Comparison of ENCODE assay signal across 16 cellular contexts in genomic region chr9:16063241-16063591, GRCh38.
DNase-seq lines count a peak whose midpoint lies in the region; ATAC-seq, FAIRE-seq and TF ChIP-seq lines count a peak whose summit lies in the region.
"Had no signal": no experiment of that assay in that cellular context is flagged by ENCODE, and none has a peak within 500 bp of the region (broad histone marks: within the 10 kb centered on the region; RNA-seq: fewer than 3 reads in every experiment).

No MANE protein-coding gene starts in this region.

- H3K9me2 ChIP-seq in OCI-LY7 (ENCODE audit: insufficient read depth, low read length) = no peaks in the 10 kb centered on the region

- no peak overlapping the region for H2AK9ac ChIP-seq in IMR-90 (replicated peaks; ENCODE audit: low read depth, low read length, poor library complexity)

- 0 out of 5 replicates have a peak, but pooled peaks of 1 of the 2 experiments have one; percentile 1 for TF ChIP-seq EP300 in A549 (IDR thresholded peaks at IDR 0.05)

- H3K4me3 Mint-ChIP-seq in activated naive CD8-positive, alpha-beta T cell = no peak overlapping the region
- H3K4me3 Mint-ChIP-seq: GM23338 had no signal

- H2BK120ac ChIP-seq in IMR-90 (ENCODE audit: low read depth, low read length) (peak overlapping the region; percentile 98), mesenchymal stem cell (ENCODE audit: low read depth, low read length) (no peak overlapping the region)

- H3K4me3 ChIP-seq in A549 (peak overlapping the region; percentile 28; the same call in 1 of the 3 replicates), IMR-90 (ENCODE audit: insufficient read depth, low read depth, low read length) (no peak overlapping the region), mesenchymal stem cell (ENCODE audit: insufficient read depth in 1 of 2, low read depth in 1 of 2, low read length in 2 of 2) (no peak overlapping the region), OCI-LY7 (ENCODE audit: low read depth, low read length, poor library complexity, severe bottlenecking) (no peak overlapping the region)
- H3K4me3 ChIP-seq: GM23338, K562 had no signal

- H3K9ac ChIP-seq in IMR-90 (ENCODE audit: low read depth, low read length) (no peak overlapping the region), mesenchymal stem cell (ENCODE audit: low read length) (no peak overlapping the region)

- ATAC-seq in A549 (peak; percentile 53 to 71; a peak in 4 of 6 replicates), IMR-90 (ENCODE audit: low read depth) (no peak), HG02938 (IDR thresholded peaks at IDR 0.05; ENCODE audit: unreplicated experiment) (no peak)
- ATAC-seq: GM23338, K562 had no signal

- no peak for FAIRE-seq in A549 (lab: Jason Lieb, UNC)
- FAIRE-seq: A204.1, K562 had no signal

- H3K4ac ChIP-seq in IMR-90 (ENCODE audit: low read depth, low read length) (peak overlapping the region; percentile 91), mesenchymal stem cell (ENCODE audit: low read depth in 1 of 2, low read length in 2 of 2) (no peak overlapping the region)

- H3K18ac ChIP-seq in IMR-90 (ENCODE audit: low read depth, low read length) (peak overlapping the region; percentile 32; the same call in 1 of the 2 replicates), mesenchymal stem cell (ENCODE audit: low read depth in 1 of 2, low read length in 2 of 2) (no peak overlapping the region)

- H3K14ac ChIP-seq in IMR-90 (replicated peaks; ENCODE audit: low read depth, low read length) (peak overlapping the region; percentile 76), mesenchymal stem cell (ENCODE audit: low read length in 2 of 2) (no peak overlapping the region)

- intact Hi-C loops in IMR-90 (cut with micrococcal nuclease) = no loop called here
- intact Hi-C loops in OCI-LY7 (cut with micrococcal nuclease; ENCODE audit: unreplicated experiment) = no loop called here

- no peak for TF ChIP-seq POLR2A in A549 (IDR thresholded peaks at IDR 0.05; ENCODE audit: low read length)
- no peak for TF ChIP-seq POLR2A in IMR-90 (IDR thresholded peaks at IDR 0.05; ENCODE audit: low read depth, low read length)

- H4K91ac ChIP-seq in IMR-90 (ENCODE audit: insufficient read depth, low read depth, low read length) (peak overlapping the region; percentile 88), mesenchymal stem cell (ENCODE audit: low read length) (no peak overlapping the region)

- H2AFZ ChIP-seq in IMR-90 (replicated peaks; ENCODE audit: low read length, poor library complexity) (peak overlapping the region; percentile 71), mesenchymal stem cell (ENCODE audit: low read depth, low read length) (no peak overlapping the region), OCI-LY7 (ENCODE audit: low read length) (no peak overlapping the region)
- H2AFZ ChIP-seq: GM23338 had no signal

- no peaks in the 10 kb centered on the region for H3K27me3 Mint-ChIP-seq in activated naive CD8-positive, alpha-beta T cell

- H3K27ac Mint-ChIP-seq in activated naive CD8-positive, alpha-beta T cell = peak overlapping the region; percentile 85
- H3K27ac Mint-ChIP-seq: GM23338 had no signal

- peak overlapping the region; percentile 76 for H3K23ac ChIP-seq in IMR-90 (ENCODE audit: low read depth, low read length)
- no peak overlapping the region for H3K23ac ChIP-seq in mesenchymal stem cell (ENCODE audit: low read length in 2 of 2)

- no peaks in the 10 kb centered on the region for H3K9me3 Mint-ChIP-seq in activated naive CD8-positive, alpha-beta T cell (ENCODE audit: low read depth)

- peak overlapping the region; percentile 72 for H3K4me2 ChIP-seq in A549
- peak overlapping the region; percentile 49; the same call in 1 of the 2 replicates for H3K4me2 ChIP-seq in IMR-90 (ENCODE audit: low read depth, low read length)
- H3K4me2 ChIP-seq in mesenchymal stem cell (ENCODE audit: low read length, poor library complexity, severe bottlenecking) = no peak overlapping the region
- H3K4me2 ChIP-seq in OCI-LY7 (ENCODE audit: low read length) = no peak overlapping the region
- H3K4me2 ChIP-seq: GM23338 had no signal

- TF ChIP-seq CTCF in A549 (IDR thresholded peaks at IDR 0.05) (no peak), IMR-90 (conservative IDR thresholded peaks at IDR 0.05; ENCODE audit: low read depth, low read length) (no peak), OCI-LY7 (conservative IDR thresholded peaks at IDR 0.05; ENCODE audit: low read length) (no peak)

- DNase-seq in A549 (ENCODE audit: low read depth in 1 of 2, low spot score in 1 of 2) = peak in 1 of 2 experiments; percentile 13
- no peak for DNase-seq in IMR-90
- DNase-seq in mesenchymal stem cell = no peak
- no peak for DNase-seq in OCI-LY7 (ENCODE audit: low spot score)
- DNase-seq in inferior parietal cortex (ENCODE audit: extremely low spot score) = no peak
- no peak for DNase-seq in NK-92 (lab: John Stamatoyannopoulos, UW; ENCODE audit: unreplicated experiment)
- DNase-seq: AML-193, Caco-2, NCI-H1105, NCI-H1694 treated with DMSO at 0.1 percent for 48 hours had no signal

- H2AK5ac ChIP-seq in IMR-90 (ENCODE audit: low read depth, low read length) (peak overlapping the region; percentile 96), mesenchymal stem cell (ENCODE audit: low read length, severe bottlenecking) (no peak overlapping the region)

- no peaks in the 10 kb centered on the region for H3K27me3 ChIP-seq in IMR-90 (ENCODE audit: control insufficient read depth, insufficient read depth, low read length)
- no peaks in the 10 kb centered on the region for H3K27me3 ChIP-seq in mesenchymal stem cell (ENCODE audit: control insufficient read depth in 1 of 2, insufficient read depth in 1 of 2, low read length in 2 of 2)

- TF ChIP-seq RAD21 in A549 (conservative IDR thresholded peaks at IDR 0.05 in 1 of 2, IDR thresholded peaks at IDR 0.05 in 1 of 2) (no peak), IMR-90 (IDR thresholded peaks at IDR 0.05; ENCODE audit: low read length) (no peak; the same call in 1 of the 2 replicates)

- H3K9me3 ChIP-seq in A549 (no peaks in the 10 kb centered on the region), IMR-90 (ENCODE audit: control insufficient read depth, insufficient read depth, low read length) (no peaks in the 10 kb centered on the region), mesenchymal stem cell (ENCODE audit: control insufficient read depth, low read length) (no peaks in the 10 kb centered on the region), OCI-LY7 (ENCODE audit: low read length) (no peaks in the 10 kb centered on the region)
- H3K9me3 ChIP-seq: Caco-2 had no signal

- peak overlapping the region; percentile 39 for H4K5ac ChIP-seq in IMR-90 (ENCODE audit: low read depth, low read length)

- H4K8ac ChIP-seq in IMR-90 (ENCODE audit: low read depth in 2 of 2, low read length in 2 of 2) (peak overlapping the region; percentile 19 to 88), mesenchymal stem cell (ENCODE audit: low read length) (no peak overlapping the region)

- CTCF ChIA-PET in A549 (lab: Yijun Ruan, JAX) = interaction anchor here (1.1 to 2.2 kb wide), 3 partner anchors 70 to 307 kb away, joined by 3 to 7 read pairs (median 3); no protein-coding TSS in a partner anchor
- CTCF ChIA-PET in IMR-90 (lab: Yijun Ruan, JAX) = no interaction called here
- CTCF ChIA-PET in OCI-LY7 (lab: Charles Lee; ENCODE audit: unreplicated experiment) = no interaction called here

- in situ Hi-C loops in IMR-90 (cut with MboI; ENCODE audit: low sequenced_read_pairs) = no loop called here

- H3K4me1 ChIP-seq in A549 = peaks cover 26% of the 10 kb centered on the region
- H3K4me1 ChIP-seq in IMR-90 (ENCODE audit: control insufficient read depth, insufficient read depth, low read length) = peaks cover 7% of the 10 kb centered on the region
- peaks cover 4% of the 10 kb centered on the region for H3K4me1 ChIP-seq in mesenchymal stem cell (ENCODE audit: control insufficient read depth, insufficient read depth, low read depth, low read length)
- H3K4me1 ChIP-seq in OCI-LY7 (ENCODE audit: insufficient read depth, low read length, poor library complexity, severe bottlenecking) = no peaks in the 10 kb centered on the region
- H3K4me1 ChIP-seq: Caco-2 had no signal

- H3K56ac ChIP-seq in IMR-90 (ENCODE audit: extremely low read depth, insufficient read depth, low read length) = peak overlapping the region; percentile 35; the same call in 1 of the 2 replicates

- POLR2A ChIA-PET in A549 (lab: Yijun Ruan, JAX) (no interaction called here), IMR-90 (lab: Charles Lee; ENCODE audit: unreplicated experiment) (no interaction called here), OCI-LY7 (lab: Charles Lee) (no interaction called here)

- no peaks in the 10 kb centered on the region for H3K36me3 ChIP-seq in IMR-90 (ENCODE audit: control insufficient read depth, insufficient read depth, low read length)
- no peaks in the 10 kb centered on the region for H3K36me3 ChIP-seq in mesenchymal stem cell (ENCODE audit: control insufficient read depth in 1 of 2, insufficient read depth in 2 of 2, low read depth in 1 of 2, low read length in 2 of 2)
- H3K36me3 ChIP-seq in OCI-LY7 (ENCODE audit: insufficient read depth, low read length) = no peaks in the 10 kb centered on the region

- H4K20me1 ChIP-seq in IMR-90 (ENCODE audit: insufficient read depth, low read length) (no peaks in the 10 kb centered on the region), OCI-LY7 (ENCODE audit: insufficient read depth, low read length) (no peaks in the 10 kb centered on the region)

- peak overlapping the region; percentile 71 for H2BK15ac ChIP-seq in IMR-90 (ENCODE audit: low read depth, low read length)
- H2BK15ac ChIP-seq in mesenchymal stem cell (ENCODE audit: low read depth, poor library complexity, severe bottlenecking) = no peak overlapping the region

- H3K79me2 ChIP-seq in OCI-LY7 (ENCODE audit: insufficient read depth, low read depth, low read length) = no peaks in the 10 kb centered on the region

- no peaks in the 10 kb centered on the region for H3K36me3 Mint-ChIP-seq in activated naive CD8-positive, alpha-beta T cell

- WGBS in A549 (ENCODE audit: missing lambda C conversion rate) = 33% methylated on average over 5 of the region's 5 CpGs
- WGBS in IMR-90 (ENCODE audit: extremely low coverage in 2 of 2, insufficient read length in 1 of 2), 2 experiments = 57% methylated on average over 3 of the region's 5 CpGs; no CpG with 5 or more reads in 1 of the 2 experiments
- 86% methylated on average over 5 of the region's 5 CpGs for WGBS in mesenchymal stem cell

- no TSS peak for BruUV-seq in IMR-90 (replicated peaks; lab: Mats Ljungman, UMichigan)
- BruUV-seq in OCI-LY7 (replicated peaks; lab: Mats Ljungman, UMichigan) = no TSS peak

- H3K79me1 ChIP-seq in IMR-90 (ENCODE audit: low read depth in 1 of 2, low read length in 2 of 2) (no peaks in the 10 kb centered on the region; a peak in 1 of 4 replicates), mesenchymal stem cell (replicated peaks; ENCODE audit: low read length, poor library complexity, severe bottlenecking) (peaks cover 2% of the 10 kb centered on the region)

- H3K27ac ChIP-seq in A549 (peak overlapping the region; percentile 75 to 83), IMR-90 (ENCODE audit: insufficient read depth, low read length) (peak overlapping the region; percentile 69; the same call in 1 of the 2 replicates), mesenchymal stem cell (ENCODE audit: low read length, poor library complexity, severe bottlenecking) (peak overlapping the region; percentile 56), OCI-LY7 (ENCODE audit: low read depth, low read length, poor library complexity, severe bottlenecking) (no peak overlapping the region)
- H3K27ac ChIP-seq: HL-60 had no signal

- H3K4me1 Mint-ChIP-seq in activated naive CD8-positive, alpha-beta T cell (ENCODE audit: low read depth) = peaks cover 44% of the 10 kb centered on the region

- peak overlapping the region; percentile 98 for H2BK20ac ChIP-seq in IMR-90 (ENCODE audit: low read depth, low read length)

- dilution Hi-C loops in IMR-90 (cut with HindIII; ENCODE audit: low sequenced_read_pairs, unreplicated experiment) = no loop called here

- H3K9me1 ChIP-seq in IMR-90 (ENCODE audit: insufficient read depth, low read length) = peaks cover 5% of the 10 kb centered on the region; the same call in 1 of the 2 replicates

- H2BK12ac ChIP-seq in mesenchymal stem cell (ENCODE audit: low read length in 2 of 2) = no peak overlapping the region

- H2BK5ac ChIP-seq in IMR-90 (ENCODE audit: low read depth, low read length, poor library complexity, severe bottlenecking) (peak overlapping the region; percentile 82), mesenchymal stem cell (ENCODE audit: low read depth, low read length, poor library complexity, severe bottlenecking) (no peak overlapping the region)

Comparison
In these comparisons a context has a peak if more than half of its experiments do, and no peak if none do; other contexts are left out.
1. ATAC-seq: peak in A549 (2 of 2); none in IMR-90 (single experiment) and HG02938 (single experiment).
2. H3K4me2 ChIP-seq: peak in A549 (single experiment) and IMR-90 (single experiment); none in mesenchymal stem cell (single experiment) and OCI-LY7 (single experiment).